Comparison of ENCODE assay signal across 25 cellular contexts in the genomic region with DNA sequence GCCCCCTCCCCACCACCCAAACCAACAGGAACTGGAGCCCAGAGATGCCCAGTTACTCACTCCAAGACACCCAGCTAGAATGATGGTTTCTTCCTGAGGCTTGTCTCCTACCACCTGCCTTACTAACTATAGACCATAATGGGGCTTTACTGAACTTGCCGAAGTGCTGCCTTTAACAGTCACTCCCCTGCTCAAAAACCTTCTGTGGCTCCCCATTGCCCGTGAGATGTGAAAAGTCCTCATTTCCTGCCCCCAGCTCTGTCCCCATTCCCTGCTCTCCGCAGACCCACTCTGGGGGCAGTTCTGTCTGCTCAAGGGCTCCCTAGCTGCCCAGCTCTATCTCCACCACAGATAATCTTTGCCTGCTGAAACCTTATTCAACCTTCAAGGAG. TPM values are rescaled to one million over a fixed set of nuclear protein-coding genes. Genes with fewer than 3 reads are reported as not detected.
"Had no signal": no experiment of that assay in that cellular context is flagged by ENCODE, and none has a peak within 500 bp of the region (broad histone marks: within the 10 kb centered on the region; RNA-seq: fewer than 3 reads in every experiment).

No MANE protein-coding gene starts in this region.

- H3K4me3 ChIP-seq: cardiac muscle cell, Peyer's patch, SJCRH30 had no signal

- ATAC-seq: activated T-cell treated with anti-CD3 and anti-CD28 coated beads, Interleukin-2, amount 50 U/mL, for 4 hours had no signal

- H3K4me1 ChIP-seq: Peyer's patch had no signal

- DNase-seq: activated CD4-positive, alpha-beta memory T cell treated with anti-CD3 and anti-CD28 coated beads for 36 hours; activated CD4-positive, alpha-beta T cell treated with anti-CD3 and anti-CD28 coated beads, Interleukin-2, amount 10 ng/mL, durations not matched to agents 7 days and 5 days; activated CD4-positive, CD25-positive, alpha-beta regulatory T cell; activated CD8-positive, alpha-beta memory T cell treated with anti-CD3 and anti-CD28 coated beads for 24 hours; activated gamma-delta T cell; activated naive CD4-positive, alpha-beta T cell treated with anti-CD3 and anti-CD28 coated beads for 36 hours; activated T-cell treated with anti-CD3 and anti-CD28 coated beads, Interleukin-2, amount 50 U/mL, for 4 hours; amygdala; NCI-H1092; NCI-H1417; NCI-H1694; NCI-H2029 treated with DMSO at 0.1 percent for 48 hours; NCI-H524; Peyer's patch; Right ventricle myocardium superior; SK-N-SH; T-helper 1 cell had no signal

- H3K9ac ChIP-seq: SK-N-SH had no signal

- H3K27me3 ChIP-seq: brain microvascular endothelial cell, cardiac muscle cell, Peyer's patch, SJCRH30 had no signal

- H3K4me1 Mint-ChIP-seq: activated CD4-positive, alpha-beta T cell treated with anti-CD3 and anti-CD28 coated beads, Interleukin-2, amount 10 ng/mL, durations not matched to agents 7 days and 5 days had no signal

- H3K27ac ChIP-seq: brain microvascular endothelial cell, cardiac muscle cell, Peyer's patch, RWPE1, SJCRH30, VCaP had no signal

- H3K27me3 Mint-ChIP-seq: activated CD4-positive, alpha-beta T cell treated with anti-CD3 and anti-CD28 coated beads, Interleukin-2, amount 10 ng/mL, durations not matched to agents 7 days and 5 days; activated naive CD8-positive, alpha-beta T cell had no signal

- H3K36me3 Mint-ChIP-seq: activated CD4-positive, alpha-beta memory T cell treated with anti-CD3 and anti-CD28 coated beads for 36 hours; activated naive CD8-positive, alpha-beta T cell had no signal

- H3K27ac Mint-ChIP-seq: activated CD4-positive, alpha-beta memory T cell treated with anti-CD3 and anti-CD28 coated beads for 36 hours; activated CD4-positive, alpha-beta T cell treated with anti-CD3 and anti-CD28 coated beads, Interleukin-2, amount 10 ng/mL, durations not matched to agents 7 days and 5 days; activated naive CD4-positive, alpha-beta T cell treated with anti-CD3 and anti-CD28 coated beads for 36 hours; activated naive CD8-positive, alpha-beta T cell had no signal

- H3K4me3 Mint-ChIP-seq: activated CD4-positive, alpha-beta memory T cell treated with anti-CD3 and anti-CD28 coated beads for 36 hours; activated CD4-positive, alpha-beta T cell treated with anti-CD3 and anti-CD28 coated beads, Interleukin-2, amount 10 ng/mL, durations not matched to agents 7 days and 5 days; activated naive CD4-positive, alpha-beta T cell treated with anti-CD3 and anti-CD28 coated beads for 36 hours; activated naive CD8-positive, alpha-beta T cell; activated T-cell treated with anti-CD3 and anti-CD28 coated beads, Interleukin-2, amount 50 U/mL, for 4 hours had no signal

- H3K9me3 ChIP-seq: Peyer's patch, SJCRH30, SK-N-SH had no signal

- H3K9me3 Mint-ChIP-seq: activated CD4-positive, alpha-beta memory T cell treated with anti-CD3 and anti-CD28 coated beads for 36 hours; activated CD4-positive, alpha-beta T cell treated with anti-CD3 and anti-CD28 coated beads, Interleukin-2, amount 10 ng/mL, durations not matched to agents 7 days and 5 days; activated naive CD4-positive, alpha-beta T cell treated with anti-CD3 and anti-CD28 coated beads for 36 hours; activated T-cell treated with anti-CD3 and anti-CD28 coated beads, Interleukin-2, amount 50 U/mL, for 4 hours had no signal

- H3K36me3 ChIP-seq: brain microvascular endothelial cell, cardiac muscle cell, Peyer's patch, SJCRH30 had no signal

RNA-seq across cellular contexts. Expression of a gene that starts 4.9 kb away (rescaled TPM):
- total RNA-seq: activated CD4-positive, alpha-beta T cell treated with anti-CD3 and anti-CD28 coated beads, Interleukin-2, amount 10 ng/mL, durations not matched to agents 7 days and 5 days; cardiac muscle cell; MCF 10A; T-helper 2 cell treated with Interferon-gamma antibody and Interleukin-4, amounts not matched to agents 100 ng/mL and 5 ng/mL, for 36 hours had no signal
- polyA plus RNA-seq: cardiac muscle cell, SK-N-SH had no signal

RNA-seq across cellular contexts. Expression of a gene that starts 25.0 kb away (rescaled TPM):
- total RNA-seq: activated CD4-positive, alpha-beta memory T cell treated with anti-CD3 and anti-CD28 coated beads for 36 hours; activated CD4-positive, alpha-beta T cell treated with anti-CD3 and anti-CD28 coated beads, Interleukin-2, amount 10 ng/mL, durations not matched to agents 7 days and 5 days; activated naive CD4-positive, alpha-beta T cell treated with anti-CD3 and anti-CD28 coated beads for 36 hours; MCF 10A; SJCRH30; T-helper 2 cell treated with Interferon-gamma antibody and Interleukin-4, amounts not matched to agents 100 ng/mL and 5 ng/mL, for 36 hours had no signal
- polyA plus RNA-seq: cardiac muscle cell had no signal

RNA-seq across cellular contexts. Expression of a gene that starts 25.7 kb away (rescaled TPM):
- total RNA-seq: activated CD4-positive, alpha-beta memory T cell treated with anti-CD3 and anti-CD28 coated beads for 36 hours; activated CD4-positive, alpha-beta T cell treated with anti-CD3 and anti-CD28 coated beads, Interleukin-2, amount 10 ng/mL, durations not matched to agents 7 days and 5 days; activated naive CD4-positive, alpha-beta T cell treated with anti-CD3 and anti-CD28 coated beads for 36 hours; activated T-cell treated with anti-CD3 and anti-CD28 coated beads, Interleukin-2, amount 50 U/mL, for 4 hours; MCF 10A; SJCRH30; T-helper 2 cell treated with Interferon-gamma antibody and Interleukin-4, amounts not matched to agents 100 ng/mL and 5 ng/mL, for 36 hours had no signal

RNA-seq across cellular contexts. Expression of a gene that starts 44.3 kb away (rescaled TPM):
- total RNA-seq: activated CD4-positive, alpha-beta memory T cell treated with anti-CD3 and anti-CD28 coated beads for 36 hours; activated CD4-positive, alpha-beta T cell treated with anti-CD3 and anti-CD28 coated beads, Interleukin-2, amount 10 ng/mL, durations not matched to agents 7 days and 5 days; activated naive CD4-positive, alpha-beta T cell treated with anti-CD3 and anti-CD28 coated beads for 36 hours; activated T-cell treated with anti-CD3 and anti-CD28 coated beads, Interleukin-2, amount 50 U/mL, for 4 hours; cardiac muscle cell; MCF 10A; Peyer's patch; Right ventricle myocardium superior; SJCRH30; T-helper 2 cell treated with Interferon-gamma antibody and Interleukin-4, amounts not matched to agents 100 ng/mL and 5 ng/mL, for 36 hours had no signal
- polyA plus RNA-seq: cardiac muscle cell, SK-N-SH had no signal
